ENCODE assay signal across 8 cellular contexts in the genomic region with DNA sequence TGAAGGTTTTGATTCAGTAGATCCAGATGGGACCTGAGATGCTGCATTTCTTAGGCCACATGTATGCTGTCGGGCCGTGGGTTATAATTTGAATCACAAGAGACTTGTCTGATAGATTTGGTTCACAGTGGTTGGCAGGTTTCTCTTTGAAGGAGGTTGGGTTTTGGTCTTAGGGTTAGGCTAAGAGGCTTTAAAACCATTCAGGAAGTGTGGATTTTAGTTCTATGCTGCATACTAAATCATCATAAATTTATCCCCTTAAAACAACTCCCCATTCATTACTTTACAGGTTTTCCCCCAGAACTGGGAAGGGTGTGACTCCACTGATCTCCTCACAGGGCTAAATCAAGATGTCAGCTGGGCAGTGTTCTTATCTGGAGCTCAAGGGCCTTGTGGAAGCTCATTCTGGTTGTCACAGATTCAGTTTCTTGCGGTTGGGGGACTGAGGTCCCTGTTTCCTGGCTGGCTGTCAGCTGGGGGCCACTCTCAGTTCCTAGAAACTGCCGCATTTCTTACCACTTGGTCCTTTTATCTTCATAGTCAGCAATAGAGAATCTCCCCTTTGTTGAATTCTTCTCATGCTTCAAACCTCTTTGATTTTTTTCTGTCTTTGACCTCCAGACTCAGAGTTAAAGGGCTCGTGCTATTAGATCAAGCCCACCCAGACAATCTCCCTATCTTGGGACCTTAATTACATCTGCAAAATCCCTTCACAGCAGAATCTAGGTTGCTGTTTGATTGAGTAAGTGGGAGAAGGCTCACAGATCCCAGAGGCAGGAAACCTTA. TPM values are rescaled to one million over a fixed set of nuclear protein-coding genes. Genes with fewer than 3 reads are reported as not detected.
DNase-seq lines count a peak whose midpoint lies in the region; ATAC-seq, FAIRE-seq and TF ChIP-seq lines count a peak whose summit lies in the region.

No MANE protein-coding gene starts in this region.

- H3K4me3 ChIP-seq in AG04450 (ENCODE audit: low read depth, low read length) = peak overlapping the region; percentile 34
- H3K4me3 ChIP-seq in smooth muscle cell = no peak overlapping the region
- H3K4me3 ChIP-seq in MG63 = no peak overlapping the region

- H3K9me3 Mint-ChIP-seq in activated T-helper 17 cell treated with anti-CD3 and anti-CD28 coated beads, Interleukin-2, amount 50 U/mL, for 72 hours = no peaks in the 10 kb centered on the region

- peaks cover 67% of the 10 kb centered on the region for H3K4me1 Mint-ChIP-seq in activated T-helper 17 cell treated with anti-CD3 and anti-CD28 coated beads, Interleukin-2, amount 50 U/mL, for 72 hours

- peak overlapping the region; percentile 54 for H3K27ac ChIP-seq in AG04450 (ENCODE audit: low read depth, low read length)
- H3K27ac ChIP-seq in smooth muscle cell (ENCODE audit: low read depth) = peak overlapping the region; percentile 93

- no peaks in the 10 kb centered on the region for H3K27me3 Mint-ChIP-seq in activated T-helper 17 cell treated with anti-CD3 and anti-CD28 coated beads, Interleukin-2, amount 50 U/mL, for 72 hours

- H3K9ac ChIP-seq in smooth muscle cell (ENCODE audit: low read depth) = peak overlapping the region; percentile 72

- CTCF ChIA-PET in AG04450 (lab: Charles Lee) = interaction anchor here (0.6 to 7.1 kb wide), 7 partner anchors 19 to 69 kb away, joined by 3 to 44 read pairs (median 4); a partner anchor contains a TSS

- H3K27ac Mint-ChIP-seq in activated T-helper 17 cell treated with anti-CD3 and anti-CD28 coated beads, Interleukin-2, amount 50 U/mL, for 72 hours = peak overlapping the region; percentile 98

- peak; percentile 52 for ATAC-seq in GM19324 (IDR thresholded peaks at IDR 0.05; ENCODE audit: low FRiP score, unreplicated experiment)
- ATAC-seq in activated T-helper 17 cell treated with anti-CD3 and anti-CD28 coated beads, Interleukin-2, amount 50 U/mL, for 72 hours (replicated peaks) = peak; percentile 48

- H3K36me3 Mint-ChIP-seq in activated T-helper 17 cell treated with anti-CD3 and anti-CD28 coated beads, Interleukin-2, amount 50 U/mL, for 72 hours (ENCODE audit: low read depth) = no peaks in the 10 kb centered on the region

- 43% methylated on average over 5 of the region's 5 CpGs for WGBS in smooth muscle cell (ENCODE audit: low lambda C conversion rate)

- H3K9me3 ChIP-seq in AG04450 (ENCODE audit: control insufficient read depth, insufficient read depth, low read length) (no peaks in the 10 kb centered on the region), smooth muscle cell (replicated peaks; ENCODE audit: low read depth) (no peaks in the 10 kb centered on the region), MG63 (no peaks in the 10 kb centered on the region)

- peaks cover 14% of the 10 kb centered on the region for H3K4me1 ChIP-seq in smooth muscle cell (ENCODE audit: low read depth)

- H3K4me2 ChIP-seq in smooth muscle cell = peak overlapping the region; percentile 76

- no peaks in the 10 kb centered on the region for H3K36me3 ChIP-seq in smooth muscle cell (ENCODE audit: low read depth)
- no peaks in the 10 kb centered on the region for H3K36me3 ChIP-seq in MG63

- POLR2A ChIA-PET in AG04450 (lab: Yijun Ruan, JAX) = interaction anchor here (0.7 to 1.1 kb wide), 2 partner anchors 19 to 21 kb away, joined by 3 to 5 read pairs; a partner anchor contains a TSS

- no peak for DNase-seq in AG04450 (ENCODE audit: low read depth, low spot score)
- DNase-seq in HTR-8/SVneo (ENCODE audit: insufficient read length, low spot score) = no peak
- DNase-seq in smooth muscle cell (lab: John Stamatoyannopoulos, UW; ENCODE audit: unreplicated experiment) = no peak
- no peak for DNase-seq in EL
- no peak for DNase-seq in MG63
- no peak for DNase-seq in NCI-H748 treated with DMSO at 0.1 percent for 48 hours (lab: John Stamatoyannopoulos, UW)

- H4K20me1 ChIP-seq in smooth muscle cell (ENCODE audit: low read depth) = no peaks in the 10 kb centered on the region

- peaks cover 10% of the 10 kb centered on the region for H3F3A ChIP-seq in smooth muscle cell (ENCODE audit: low read depth)

- TF ChIP-seq CTCF in AG04450 (IDR thresholded peaks at IDR 0.05; ENCODE audit: low read depth, low read length) (no peak), smooth muscle cell (IDR thresholded peaks at IDR 0.05; ENCODE audit: borderline replicate concordance, insufficient read depth, poor library complexity, severe bottlenecking) (no peak)

- H3K27me3 ChIP-seq in AG04450 (ENCODE audit: control insufficient read depth, insufficient read depth, low read length) (no peaks in the 10 kb centered on the region), smooth muscle cell (ENCODE audit: low read depth) (no peaks in the 10 kb centered on the region), MG63 (no peaks in the 10 kb centered on the region)

- peak overlapping the region; percentile 80 for H3K4me3 Mint-ChIP-seq in activated T-helper 17 cell treated with anti-CD3 and anti-CD28 coated beads, Interleukin-2, amount 50 U/mL, for 72 hours

- peak overlapping the region; percentile 23 for H2AFZ ChIP-seq in smooth muscle cell (ENCODE audit: low read depth)

- peak; percentile 78 for FAIRE-seq in HTR-8/SVneo (lab: Jason Lieb, UNC)

- H3K79me2 ChIP-seq in smooth muscle cell (ENCODE audit: low read depth) = no peaks in the 10 kb centered on the region

RNA-seq across cellular contexts. Expression of a gene that starts 20.6 kb away (rescaled TPM):
- 47.1 and 54.2 TPM in 2 replicates for polyA plus RNA-seq in AG04450 (2011; rRNA removed)
- 144 and 163 TPM in 2 replicates for polyA minus RNA-seq in AG04450 (2011; rRNA and poly(A)+ RNA removed)
- total RNA-seq in activated T-helper 17 cell treated with anti-CD3 and anti-CD28 coated beads, Interleukin-2, amount 50 U/mL, for 72 hours = 10 to 100 TPM; 52.1 to 82.0 TPM
- 68.2 and 80.3 TPM in 2 replicates for total RNA-seq in smooth muscle cell
- 12.2 and 18.6 TPM in 2 replicates for polyA plus RNA-seq in smooth muscle cell
- 25.4 TPM in 2 replicates for total RNA-seq in MG63 (2014; rRNA removed; shearing (Covaris generic); ENCODE audit: low replicate concordance)
